In genomic region chr2:170218931-170219330, GRCh38 we compare ENCODE assay signal across 12 cellular contexts. TPM values are rescaled to one million over a fixed set of nuclear protein-coding genes. Genes with fewer than 3 reads are reported as not detected.
"Had no signal": no experiment of that assay in that cellular context is flagged by ENCODE, and none has a peak within 500 bp of the region (broad histone marks: within the 10 kb centered on the region; RNA-seq: fewer than 3 reads in every experiment).

No MANE protein-coding gene starts in this region.

- DNase-seq: activated CD4-positive, alpha-beta T cell treated with anti-CD3 and anti-CD28 coated beads, Interleukin-2, amount 50 U/mL, for 1 hour; activated CD8-positive, alpha-beta memory T cell treated with anti-CD3 and anti-CD28 coated beads for 24 hours; activated gamma-delta T cell treated with Interleukin-2 at 50 U/mL for 16 hours; amygdala; body of pancreas; central memory CD4-positive, alpha-beta T cell; effector CD4-positive, alpha-beta T cell; foreskin keratinocyte; nucleus accumbens; stimulated activated CD4-positive, alpha-beta T cell treated with anti-CD3 and anti-CD28 coated beads, Interleukin-2, amount 100 ng/mL, for 48 hours had no signal

RNA-seq across cellular contexts. Expression of gene MYO3B, which starts 41.0 kb away (rescaled TPM):
- total RNA-seq: mesenteric fat pad, right atrium auricular region had no signal
